ENCODE assay signal across 4 cellular contexts in genomic region chr17:21318856-21319255, GRCh38. TPM values are rescaled to one million over a fixed set of nuclear protein-coding genes. Genes with fewer than 3 reads are reported as not detected.
"Had no signal": no experiment of that assay in that cellular context is flagged by ENCODE, and none has a peak within 500 bp of the region (broad histone marks: within the 10 kb centered on the region; RNA-seq: fewer than 3 reads in every experiment).

No MANE protein-coding gene starts in this region.

RNA-seq across cellular contexts. Expression of gene KCNJ12, which starts 57.3 kb away (rescaled TPM):
- total RNA-seq: activated CD8-positive, alpha-beta T cell treated with anti-CD3 and anti-CD28 coated beads for 36 hours; activated T-helper 1 cell treated with anti-CD3 and anti-CD28 coated beads, Interleukin-12 subunit alpha, Interleukin-12 subunit beta, Interleukin-2, Interleukin-4 antibody, amounts not matched to agents 30 ng/mL and 10 ng/mL and 1 ng/mL, durations not matched to agents 14 hours and 24 hours and 36 hours; SJSA1; T-helper 1 cell treated with Interleukin-12 subunit alpha and Interleukin-12 subunit beta and Interleukin-4 antibody, amounts not matched to agents 30 ng/mL and 1 ng/mL, for 36 hours had no signal
